1 cellular context compared by ENCODE assay signal in the genomic region with DNA sequence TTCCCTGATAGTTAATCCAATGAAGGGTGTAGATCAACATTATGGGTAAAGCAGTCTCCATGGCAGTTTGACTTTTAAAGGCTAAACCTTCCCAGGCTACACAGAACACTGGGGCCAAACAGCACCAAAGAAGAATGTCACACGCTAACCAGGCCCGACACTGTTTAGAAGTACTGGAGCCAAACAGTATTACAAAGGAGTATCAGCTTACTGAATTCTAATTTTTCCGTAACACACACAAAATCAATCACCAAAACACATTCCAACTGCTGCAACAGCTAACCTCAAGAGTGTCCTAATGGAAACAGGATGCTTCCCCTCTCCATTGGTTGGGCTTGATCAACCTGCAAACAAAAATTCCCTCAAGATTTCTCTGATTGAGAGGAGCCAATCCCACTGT.
TF ChIP-seq lines count a peak whose summit lies in the region.

No MANE protein-coding gene starts in this region.

TF ChIP-seq in IMR-90, 13 proteins besides CTCF, POLR2A, EP300 and RAD21 (continued from another document):
- TF ChIP-seq FOS (IDR thresholded peaks at IDR 0.05; ENCODE audit: low read depth, low read length) (no peak), CHD1 (IDR thresholded peaks at IDR 0.05; ENCODE audit: low read depth, low read length) (no peak)
- TF ChIP-seq, protein P1, sequence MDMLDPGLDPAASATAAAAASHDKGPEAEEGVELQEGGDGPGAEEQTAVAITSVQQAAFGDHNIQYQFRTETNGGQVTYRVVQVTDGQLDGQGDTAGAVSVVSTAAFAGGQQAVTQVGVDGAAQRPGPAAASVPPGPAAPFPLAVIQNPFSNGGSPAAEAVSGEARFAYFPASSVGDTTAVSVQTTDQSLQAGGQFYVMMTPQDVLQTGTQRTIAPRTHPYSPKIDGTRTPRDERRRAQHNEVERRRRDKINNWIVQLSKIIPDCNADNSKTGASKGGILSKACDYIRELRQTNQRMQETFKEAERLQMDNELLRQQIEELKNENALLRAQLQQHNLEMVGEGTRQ (IDR thresholded peaks at IDR 0.05; ENCODE audit: low read depth, low read length): no peak
